1 cellular context compared by ENCODE assay signal in genomic region chr6:167668019-167668753, GRCh38.
TF ChIP-seq lines count a peak whose summit lies in the region.

No MANE protein-coding gene starts in this region.

TF ChIP-seq in HepG2, 621 proteins besides CTCF, POLR2A, EP300 and RAD21 (continued from another document and continues in another):
- peak; percentile 85 for TF ChIP-seq ZNF646 (CRISPR knock-in tag; IDR thresholded peaks at IDR 0.05)
- TF ChIP-seq STAG1 (CRISPR knock-in tag; IDR thresholded peaks at IDR 0.05) = peak; percentile 60
- TF ChIP-seq BRD4 (CRISPR knock-in tag; IDR thresholded peaks at IDR 0.05) = no peak; the same call in 1 of the 2 replicates
- TF ChIP-seq MTF1 (CRISPR knock-in tag; IDR thresholded peaks at IDR 0.05) = no peak
- TF ChIP-seq SMAD1 (CRISPR knock-in tag; IDR thresholded peaks at IDR 0.05; ENCODE audit: borderline replicate concordance, low read depth) = peak; percentile 84; the same call in 1 of the 2 replicates
- no peak for TF ChIP-seq ISX (CRISPR knock-in tag; conservative IDR thresholded peaks at IDR 0.05)
- peak; percentile 93 for TF ChIP-seq MED8 (CRISPR knock-in tag; IDR thresholded peaks at IDR 0.05; ENCODE audit: insufficient replicate concordance)
- 0 out of 2 replicates have a peak, but pooled peaks have one; percentile 12 for TF ChIP-seq DNMT1 (CRISPR knock-in tag; IDR thresholded peaks at IDR 0.05)
- TF ChIP-seq NBN (conservative IDR thresholded peaks at IDR 0.05) = no peak
- TF ChIP-seq, protein P1, sequence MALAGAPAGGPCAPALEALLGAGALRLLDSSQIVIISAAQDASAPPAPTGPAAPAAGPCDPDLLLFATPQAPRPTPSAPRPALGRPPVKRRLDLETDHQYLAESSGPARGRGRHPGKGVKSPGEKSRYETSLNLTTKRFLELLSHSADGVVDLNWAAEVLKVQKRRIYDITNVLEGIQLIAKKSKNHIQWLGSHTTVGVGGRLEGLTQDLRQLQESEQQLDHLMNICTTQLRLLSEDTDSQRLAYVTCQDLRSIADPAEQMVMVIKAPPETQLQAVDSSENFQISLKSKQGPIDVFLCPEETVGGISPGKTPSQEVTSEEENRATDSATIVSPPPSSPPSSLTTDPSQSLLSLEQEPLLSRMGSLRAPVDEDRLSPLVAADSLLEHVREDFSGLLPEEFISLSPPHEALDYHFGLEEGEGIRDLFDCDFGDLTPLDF (CRISPR knock-in tag; IDR thresholded peaks at IDR 0.05) = no peak; the same call in 1 of the 2 replicates
- TF ChIP-seq ARNTL (CRISPR knock-in tag; IDR thresholded peaks at IDR 0.05) = peak; percentile 98
- TF ChIP-seq MXD1 (CRISPR knock-in tag; IDR thresholded peaks at IDR 0.05) = peak; percentile 93
- peak; percentile 23; the same call in 1 of the 2 replicates for TF ChIP-seq ZNF766 (CRISPR knock-in tag; IDR thresholded peaks at IDR 0.05; ENCODE audit: borderline replicate concordance)
- TF ChIP-seq, protein P2, sequence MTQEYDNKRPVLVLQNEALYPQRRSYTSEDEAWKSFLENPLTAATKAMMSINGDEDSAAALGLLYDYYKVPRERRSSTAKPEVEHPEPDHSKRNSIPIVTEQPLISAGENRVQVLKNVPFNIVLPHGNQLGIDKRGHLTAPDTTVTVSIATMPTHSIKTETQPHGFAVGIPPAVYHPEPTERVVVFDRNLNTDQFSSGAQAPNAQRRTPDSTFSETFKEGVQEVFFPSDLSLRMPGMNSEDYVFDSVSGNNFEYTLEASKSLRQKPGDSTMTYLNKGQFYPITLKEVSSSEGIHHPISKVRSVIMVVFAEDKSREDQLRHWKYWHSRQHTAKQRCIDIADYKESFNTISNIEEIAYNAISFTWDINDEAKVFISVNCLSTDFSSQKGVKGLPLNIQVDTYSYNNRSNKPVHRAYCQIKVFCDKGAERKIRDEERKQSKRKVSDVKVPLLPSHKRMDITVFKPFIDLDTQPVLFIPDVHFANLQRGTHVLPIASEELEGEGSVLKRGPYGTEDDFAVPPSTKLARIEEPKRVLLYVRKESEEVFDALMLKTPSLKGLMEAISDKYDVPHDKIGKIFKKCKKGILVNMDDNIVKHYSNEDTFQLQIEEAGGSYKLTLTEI (CRISPR knock-in tag; conservative IDR thresholded peaks at IDR 0.05) = no peak
- TF ChIP-seq HOXA7 (CRISPR knock-in tag; IDR thresholded peaks at IDR 0.05) = no peak
- TF ChIP-seq RCOR2 (CRISPR knock-in tag; IDR thresholded peaks at IDR 0.05) = peak; percentile 95
- TF ChIP-seq RFX1 (IDR thresholded peaks at IDR 0.05) = no peak
- TF ChIP-seq, protein P3, sequence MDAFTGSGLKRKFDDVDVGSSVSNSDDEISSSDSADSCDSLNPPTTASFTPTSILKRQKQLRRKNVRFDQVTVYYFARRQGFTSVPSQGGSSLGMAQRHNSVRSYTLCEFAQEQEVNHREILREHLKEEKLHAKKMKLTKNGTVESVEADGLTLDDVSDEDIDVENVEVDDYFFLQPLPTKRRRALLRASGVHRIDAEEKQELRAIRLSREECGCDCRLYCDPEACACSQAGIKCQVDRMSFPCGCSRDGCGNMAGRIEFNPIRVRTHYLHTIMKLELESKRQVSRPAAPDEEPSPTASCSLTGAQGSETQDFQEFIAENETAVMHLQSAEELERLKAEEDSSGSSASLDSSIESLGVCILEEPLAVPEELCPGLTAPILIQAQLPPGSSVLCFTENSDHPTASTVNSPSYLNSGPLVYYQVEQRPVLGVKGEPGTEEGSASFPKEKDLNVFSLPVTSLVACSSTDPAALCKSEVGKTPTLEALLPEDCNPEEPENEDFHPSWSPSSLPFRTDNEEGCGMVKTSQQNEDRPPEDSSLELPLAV (CRISPR knock-in tag; conservative IDR thresholded peaks at IDR 0.05; ENCODE audit: low read depth) = no peak
- TF ChIP-seq, protein P4, sequence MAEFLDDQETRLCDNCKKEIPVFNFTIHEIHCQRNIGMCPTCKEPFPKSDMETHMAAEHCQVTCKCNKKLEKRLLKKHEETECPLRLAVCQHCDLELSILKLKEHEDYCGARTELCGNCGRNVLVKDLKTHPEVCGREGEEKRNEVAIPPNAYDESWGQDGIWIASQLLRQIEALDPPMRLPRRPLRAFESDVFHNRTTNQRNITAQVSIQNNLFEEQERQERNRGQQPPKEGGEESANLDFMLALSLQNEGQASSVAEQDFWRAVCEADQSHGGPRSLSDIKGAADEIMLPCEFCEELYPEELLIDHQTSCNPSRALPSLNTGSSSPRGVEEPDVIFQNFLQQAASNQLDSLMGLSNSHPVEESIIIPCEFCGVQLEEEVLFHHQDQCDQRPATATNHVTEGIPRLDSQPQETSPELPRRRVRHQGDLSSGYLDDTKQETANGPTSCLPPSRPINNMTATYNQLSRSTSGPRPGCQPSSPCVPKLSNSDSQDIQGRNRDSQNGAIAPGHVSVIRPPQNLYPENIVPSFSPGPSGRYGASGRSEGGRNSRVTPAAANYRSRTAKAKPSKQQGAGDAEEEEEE (CRISPR knock-in tag; IDR thresholded peaks at IDR 0.05; ENCODE audit: borderline replicate concordance) = peak; percentile 54; the same call in 1 of the 2 replicates
- TF ChIP-seq PCBP2 (optimal IDR thresholded peaks at IDR 0.05; ENCODE audit: low read depth, low read length, poor library complexity, severe bottlenecking) = no peak
- no peak for TF ChIP-seq SOX6 (IDR thresholded peaks at IDR 0.05)
- peak; percentile 99 for TF ChIP-seq SOX6 (CRISPR knock-in tag; IDR thresholded peaks at IDR 0.05)
- peak; percentile 94; the same call in 1 of the 2 replicates for TF ChIP-seq ZNF253 (CRISPR knock-in tag; IDR thresholded peaks at IDR 0.05; ENCODE audit: borderline replicate concordance)
- TF ChIP-seq ZBTB10 (CRISPR knock-in tag; IDR thresholded peaks at IDR 0.05; ENCODE audit: borderline replicate concordance) = no peak
- TF ChIP-seq POLR2AphosphoS2 (IDR thresholded peaks at IDR 0.05; ENCODE audit: low read depth, low read length) = no peak
- no peak for TF ChIP-seq FOXM1 (CRISPR knock-in tag; IDR thresholded peaks at IDR 0.05)
- TF ChIP-seq, protein P5, sequence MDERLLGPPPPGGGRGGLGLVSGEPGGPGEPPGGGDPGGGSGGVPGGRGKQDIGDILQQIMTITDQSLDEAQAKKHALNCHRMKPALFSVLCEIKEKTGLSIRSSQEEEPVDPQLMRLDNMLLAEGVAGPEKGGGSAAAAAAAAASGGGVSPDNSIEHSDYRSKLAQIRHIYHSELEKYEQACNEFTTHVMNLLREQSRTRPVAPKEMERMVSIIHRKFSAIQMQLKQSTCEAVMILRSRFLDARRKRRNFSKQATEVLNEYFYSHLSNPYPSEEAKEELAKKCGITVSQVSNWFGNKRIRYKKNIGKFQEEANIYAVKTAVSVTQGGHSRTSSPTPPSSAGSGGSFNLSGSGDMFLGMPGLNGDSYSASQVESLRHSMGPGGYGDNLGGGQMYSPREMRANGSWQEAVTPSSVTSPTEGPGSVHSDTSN (CRISPR knock-in tag; IDR thresholded peaks at IDR 0.05) = peak; percentile 44; the same call in 1 of the 2 replicates
- TF ChIP-seq ZNF552 (CRISPR knock-in tag; IDR thresholded peaks at IDR 0.05; ENCODE audit: borderline replicate concordance) = 0 out of 2 replicates have a peak, but pooled peaks have one; percentile 65
- peak; percentile 81; the same call in 1 of the 2 replicates for TF ChIP-seq HOXD1 (CRISPR knock-in tag; IDR thresholded peaks at IDR 0.05)
- TF ChIP-seq RXRA (CRISPR knock-in tag; IDR thresholded peaks at IDR 0.05) = peak; percentile 86
- TF ChIP-seq ZNF614 (CRISPR knock-in tag; IDR thresholded peaks at IDR 0.05; ENCODE audit: borderline replicate concordance) = peak; percentile 98
- no peak for TF ChIP-seq ZFAT (CRISPR knock-in tag; conservative IDR thresholded peaks at IDR 0.05)
- no peak for TF ChIP-seq CENPT (CRISPR knock-in tag; IDR thresholded peaks at IDR 0.05; ENCODE audit: low read depth)
- no peak for TF ChIP-seq ZNF572 (CRISPR knock-in tag; IDR thresholded peaks at IDR 0.05)
- TF ChIP-seq ZBTB21 (CRISPR knock-in tag; IDR thresholded peaks at IDR 0.05) = peak; percentile 92
- peak; percentile 92 for TF ChIP-seq CEBPG (CRISPR knock-in tag; IDR thresholded peaks at IDR 0.05)
- peak; percentile 79; the same call in 1 of the 2 replicates for TF ChIP-seq PPARG (CRISPR knock-in tag; conservative IDR thresholded peaks at IDR 0.05)
- TF ChIP-seq, protein P6, sequence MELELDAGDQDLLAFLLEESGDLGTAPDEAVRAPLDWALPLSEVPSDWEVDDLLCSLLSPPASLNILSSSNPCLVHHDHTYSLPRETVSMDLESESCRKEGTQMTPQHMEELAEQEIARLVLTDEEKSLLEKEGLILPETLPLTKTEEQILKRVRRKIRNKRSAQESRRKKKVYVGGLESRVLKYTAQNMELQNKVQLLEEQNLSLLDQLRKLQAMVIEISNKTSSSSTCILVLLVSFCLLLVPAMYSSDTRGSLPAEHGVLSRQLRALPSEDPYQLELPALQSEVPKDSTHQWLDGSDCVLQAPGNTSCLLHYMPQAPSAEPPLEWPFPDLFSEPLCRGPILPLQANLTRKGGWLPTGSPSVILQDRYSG (CRISPR knock-in tag; IDR thresholded peaks at IDR 0.05) = 0 out of 2 replicates have a peak, but pooled peaks have one; percentile 59
- TF ChIP-seq HMGA1 (CRISPR knock-in tag; conservative IDR thresholded peaks at IDR 0.05) = no peak
- TF ChIP-seq GTF3A (CRISPR knock-in tag; conservative IDR thresholded peaks at IDR 0.05) = no peak; the same call in 1 of the 2 replicates
- no peak for TF ChIP-seq ZFYVE20 (CRISPR knock-in tag; IDR thresholded peaks at IDR 0.05; ENCODE audit: borderline replicate concordance, low read depth)
- peak; percentile 54 for TF ChIP-seq IKZF4 (CRISPR knock-in tag; IDR thresholded peaks at IDR 0.05; ENCODE audit: borderline replicate concordance, low read depth, not compliant biosample characterization)
- TF ChIP-seq FOXO1 (CRISPR knock-in tag; IDR thresholded peaks at IDR 0.05) = peak; percentile 96
- TF ChIP-seq ZNF878 (CRISPR knock-in tag; IDR thresholded peaks at IDR 0.05) = peak; percentile 99
- TF ChIP-seq ZNF597 (CRISPR knock-in tag; IDR thresholded peaks at IDR 0.05) = no peak
- TF ChIP-seq TCF7L2 (IDR thresholded peaks at IDR 0.05; ENCODE audit: low read depth, low read length) = no peak
- no peak for TF ChIP-seq ZNF672 (CRISPR knock-in tag; IDR thresholded peaks at IDR 0.05)
